14 cellular contexts compared by ENCODE assay signal in genomic region chr3:42685891-42686820, GRCh38. TPM values are rescaled to one million over a fixed set of nuclear protein-coding genes. Genes with fewer than 3 reads are reported as not detected.
A peak's percentile ranks its signal among the peaks of the same experiment; 100 is the strongest.
DNase-seq lines count a peak whose midpoint lies in the region; ATAC-seq and TF ChIP-seq lines count a peak whose summit lies in the region.
"Had no signal": no experiment of that assay in that cellular context is flagged by ENCODE, and none has a peak within 500 bp of the region (broad histone marks: within the 10 kb centered on the region; RNA-seq: fewer than 3 reads in every experiment).

No MANE protein-coding gene starts in this region.

- peaks cover 0 to 10% (median 0%) of the 10 kb centered on the region in 7 donors for H3K9me3 Mint-ChIP-seq in CD14-positive monocyte
- H3K9me3 Mint-ChIP-seq: CD8-positive, alpha-beta T cell had no signal

- H3K79me2 ChIP-seq in SK-N-SH (ENCODE audit: insufficient read depth), result no peaks in the 10 kb centered on the region
- no peaks in the 10 kb centered on the region for H3K79me2 ChIP-seq in fibroblast of lung (ENCODE audit: control insufficient read depth, insufficient read depth, low read length)

- H3K4me3 ChIP-seq in SK-N-SH (ENCODE audit: low read depth in 2 of 2, low read length in 1 of 2) (peak overlapping the region in 1 of 2 experiments; percentile 6; a peak in 1 of 4 replicates), fibroblast of lung (replicated peaks in 1 of 4; ENCODE audit: control extremely low read depth in 1 of 4, insufficient read depth in 1 of 4, low read depth in 3 of 4, low read length in 4 of 4) (no peak overlapping the region), skeletal muscle cell (ENCODE audit: low read depth, low read length) (peak overlapping the region; percentile 27)
- H3K4me3 ChIP-seq: SJSA1 had no signal

- H2AFZ ChIP-seq in SK-N-SH (ENCODE audit: low read depth) (no peak overlapping the region), fibroblast of lung (ENCODE audit: low read length) (peak overlapping the region; percentile 23)

- peak overlapping the region in 1 of 7 donors; percentile 12 for H3K27ac Mint-ChIP-seq in CD14-positive monocyte
- H3K27ac Mint-ChIP-seq: CD8-positive, alpha-beta T cell had no signal

- no peak for TF ChIP-seq EP300 in SK-N-SH (IDR thresholded peaks at IDR 0.05; ENCODE audit: borderline replicate concordance in 1 of 2, low read depth in 1 of 2, low read length in 1 of 2)

- H3K4me1 ChIP-seq in SK-N-SH (ENCODE audit: control insufficient read depth in 1 of 2, insufficient read depth in 2 of 2, low read depth in 1 of 2, low read length in 1 of 2) (no peaks in the 10 kb centered on the region; a peak in 1 of 4 replicates), fibroblast of lung (ENCODE audit: control insufficient read depth, extremely low read depth, insufficient read depth, low read length) (peaks cover 9% of the 10 kb centered on the region)

- H3K9me2 ChIP-seq in SK-N-SH, result no peaks in the 10 kb centered on the region

- H3K9ac ChIP-seq in SK-N-SH (no peak overlapping the region), fibroblast of lung (ENCODE audit: insufficient read depth, low read length) (no peak overlapping the region)

- H4K20me1 ChIP-seq in SK-N-SH (ENCODE audit: insufficient read depth) (no peaks in the 10 kb centered on the region), fibroblast of lung (ENCODE audit: control insufficient read depth, extremely low read depth, insufficient read depth, low read length) (no peaks in the 10 kb centered on the region)

- no peaks in the 10 kb centered on the region for H3F3A ChIP-seq in SK-N-SH (replicated peaks; ENCODE audit: insufficient read depth)

- ATAC-seq in esophagus mucosa, result no peak
- ATAC-seq: CD8-positive, alpha-beta T cell had no signal

- no peak overlapping the region for H3K27ac ChIP-seq in SK-N-SH (ENCODE audit: low read depth in 2 of 2, low read length in 1 of 2)
- no peak overlapping the region for H3K27ac ChIP-seq in fibroblast of lung (ENCODE audit: insufficient read depth, low read length)
- H3K27ac ChIP-seq: SJSA1 had no signal

- TF ChIP-seq RAD21 in SK-N-SH (IDR thresholded peaks at IDR 0.05; ENCODE audit: low read length), result no peak

- TF ChIP-seq CTCF in CD14-positive monocyte (IDR thresholded peaks at IDR 0.05) (no peak), SK-N-SH (IDR thresholded peaks at IDR 0.05) (no peak), fibroblast of lung (conservative IDR thresholded peaks at IDR 0.05 in 1 of 2, IDR thresholded peaks at IDR 0.05 in 1 of 2; ENCODE audit: low read depth in 1 of 2, low read length in 2 of 2) (no peak)

- no peaks in the 10 kb centered on the region for H3K9me3 ChIP-seq in SK-N-SH
- no peaks in the 10 kb centered on the region for H3K9me3 ChIP-seq in fibroblast of lung (ENCODE audit: control insufficient read depth, insufficient read depth, low read depth, low read length)
- H3K9me3 ChIP-seq: SJSA1 had no signal

- POLR2A ChIA-PET in SK-N-SH (lab: Yijun Ruan, JAX), result no interaction called here

- peak overlapping the region; percentile 77 for H3K4me2 ChIP-seq in SK-N-SH
- H3K4me2 ChIP-seq in fibroblast of lung (ENCODE audit: extremely low read depth, insufficient read depth, low read length), result peak overlapping the region; percentile 4

- intact Hi-C loops in CD14-positive monocyte (cut with micrococcal nuclease), result no loop called here

- peaks cover 11% of the 10 kb centered on the region for H3K4me1 Mint-ChIP-seq in CD14-positive monocyte

- no peaks in the 10 kb centered on the region for H3K36me3 ChIP-seq in SK-N-SH (replicated peaks in 1 of 2; ENCODE audit: control insufficient read depth in 1 of 2, insufficient read depth in 2 of 2, low read length in 1 of 2)
- no peaks in the 10 kb centered on the region for H3K36me3 ChIP-seq in fibroblast of lung (ENCODE audit: control insufficient read depth, insufficient read depth, low read length)
- H3K36me3 ChIP-seq: SJSA1 had no signal

- H3K36me3 Mint-ChIP-seq in CD14-positive monocyte, result no peaks in the 10 kb centered on the region
- H3K36me3 Mint-ChIP-seq: brain; CD8-positive, alpha-beta T cell had no signal

- H3K27me3 ChIP-seq in SK-N-SH (ENCODE audit: insufficient read depth) (peaks cover 19% of the 10 kb centered on the region; the same call in 1 of the 2 replicates), fibroblast of lung (ENCODE audit: control insufficient read depth, insufficient read depth, low read length) (peaks cover 17% of the 10 kb centered on the region)
- H3K27me3 ChIP-seq: SJSA1 had no signal

- CTCF ChIA-PET in SK-N-SH (lab: Yijun Ruan, JAX), result interaction anchor here (0.7 kb wide), 1 partner anchor 28 kb away, joined by 3 read pairs; no protein-coding TSS in a partner anchor

- WGBS in SK-N-SH (ENCODE audit: low lambda C conversion rate), result 20% methylated on average over 24 of the region's 80 CpGs

- H3K4me3 Mint-ChIP-seq in CD14-positive monocyte, result peak overlapping the region; percentile 53 to 87
- H3K4me3 Mint-ChIP-seq: CD8-positive, alpha-beta T cell had no signal

- DNase-seq in CD14-positive monocyte (ENCODE audit: low spot score), result no peak
- DNase-seq in SK-N-SH, result peak; percentile 63
- DNase-seq in fibroblast of lung (ENCODE audit: low read depth in 2 of 2), result peak in 1 of 2 donors; percentile 17
- no peak for DNase-seq in skeletal muscle cell (ENCODE audit: low read depth)
- no peak for DNase-seq in kidney glomerular epithelial cell (lab: John Stamatoyannopoulos, UW)
- DNase-seq in NCI-H1092 (lab: John Stamatoyannopoulos, UW), result no peak
- DNase-seq: CD8-positive, alpha-beta T cell; hippocampal formation; NCI-H2081 treated with DMSO at 0.1 percent for 48 hours had no signal

- H3K27me3 Mint-ChIP-seq in CD14-positive monocyte (ENCODE audit: low read depth in 3 of 3), result peaks cover 35 to 49% (median 45%) of the 10 kb centered on the region in 3 donors

TF ChIP-seq in SK-N-SH, 30 proteins besides CTCF, POLR2A, EP300 and RAD21:
- TF ChIP-seq NRF1 (IDR thresholded peaks at IDR 0.05; ENCODE audit: low read depth, low read length) (no peak), RCOR1 (IDR thresholded peaks at IDR 0.05; ENCODE audit: low read length) (no peak), GATA2 (CRISPR knock-in tag; IDR thresholded peaks at IDR 0.05) (no peak), TAF1 (IDR thresholded peaks at IDR 0.05; ENCODE audit: borderline replicate concordance, low read depth, low read length) (no peak), ELF1 (IDR thresholded peaks at IDR 0.05) (no peak), JUND (IDR thresholded peaks at IDR 0.05) (no peak), USF1 (IDR thresholded peaks at IDR 0.05; ENCODE audit: borderline replicate concordance, low read depth) (no peak), IRF3 (IDR thresholded peaks at IDR 0.05; ENCODE audit: low read depth, low read length) (no peak), EZH2phosphoT487 (IDR thresholded peaks at IDR 0.05; ENCODE audit: borderline replicate concordance, low read depth) (no peak)

RNA-seq across cellular contexts. Expression of gene KLHL40, which starts 0.8 kb away (rescaled TPM):
- not detected for polyA plus RNA-seq in CD14-positive monocyte
- polyA plus RNA-seq in SK-N-SH (2012; rRNA removed), result not detected in 2 replicates
- polyA plus RNA-seq in SK-N-SH (2012; cell fraction: cytosol; rRNA removed), result not detected in 2 replicates
- polyA plus RNA-seq in SK-N-SH (2012; cell fraction: nucleus; rRNA removed), result not detected in 2 replicates
- total RNA-seq in fibroblast of lung, result not detected in 2 replicates
- not detected in 2 replicates for polyA plus RNA-seq in fibroblast of lung
- not detected in 2 replicates for polyA plus RNA-seq in fibroblast of lung (2012)
- polyA minus RNA-seq in fibroblast of lung (ENCODE audit: low replicate concordance), result not detected in 2 replicates
- total RNA-seq in esophagus mucosa, result not detected
- total RNA-seq: CD8-positive, alpha-beta T cell; H1; osteocyte; SJSA1 had no signal

RNA-seq across cellular contexts. Expression of gene HHATL, which starts 16.4 kb away (rescaled TPM):
- polyA plus RNA-seq in CD14-positive monocyte (not detected), SK-N-SH (2012; rRNA removed) (not detected in 2 replicates), fibroblast of lung (not detected in 2 replicates)
- polyA plus RNA-seq in SK-N-SH (2012; cell fraction: cytosol; rRNA removed), result not detected in 2 replicates
- polyA plus RNA-seq in SK-N-SH (2012; cell fraction: nucleus; rRNA removed), result 0.09 TPM in 1 of 2 replicates, not detected in the other
- total RNA-seq in fibroblast of lung (not detected in 2 replicates), esophagus mucosa (not detected)
- not detected in 2 replicates for polyA plus RNA-seq in fibroblast of lung (2012)
- polyA minus RNA-seq in fibroblast of lung (ENCODE audit: low replicate concordance), result 6.2 TPM in 1 of 2 replicates, not detected in the other
- total RNA-seq: CD8-positive, alpha-beta T cell; H1; osteocyte; SJSA1 had no signal

RNA-seq across cellular contexts. Expression of gene ZBTB47, which starts 32.7 kb away (rescaled TPM):
- polyA plus RNA-seq in CD14-positive monocyte, result under 1 TPM; 0.35 to 0.41 TPM
- 9.9 and 13.0 TPM in 2 replicates for polyA plus RNA-seq in SK-N-SH (2012; rRNA removed)
- polyA plus RNA-seq in SK-N-SH (2012; cell fraction: cytosol; rRNA removed), result 4.3 and 7.4 TPM in 2 replicates
- polyA plus RNA-seq in SK-N-SH (2012; cell fraction: nucleus; rRNA removed), result 18.6 and 21.5 TPM in 2 replicates
- total RNA-seq in fibroblast of lung, result 32.1 and 49.4 TPM in 2 replicates
- polyA plus RNA-seq in fibroblast of lung, result 15.2 and 15.6 TPM in 2 replicates
- 20.8 and 21.0 TPM in 2 replicates for polyA plus RNA-seq in fibroblast of lung (2012)
- polyA minus RNA-seq in fibroblast of lung (ENCODE audit: low replicate concordance), result 26.3 and 41.3 TPM in 2 replicates
- total RNA-seq in esophagus mucosa, result 3.7 TPM
